ENCODE assay signal across 1 cellular context in the genomic region with DNA sequence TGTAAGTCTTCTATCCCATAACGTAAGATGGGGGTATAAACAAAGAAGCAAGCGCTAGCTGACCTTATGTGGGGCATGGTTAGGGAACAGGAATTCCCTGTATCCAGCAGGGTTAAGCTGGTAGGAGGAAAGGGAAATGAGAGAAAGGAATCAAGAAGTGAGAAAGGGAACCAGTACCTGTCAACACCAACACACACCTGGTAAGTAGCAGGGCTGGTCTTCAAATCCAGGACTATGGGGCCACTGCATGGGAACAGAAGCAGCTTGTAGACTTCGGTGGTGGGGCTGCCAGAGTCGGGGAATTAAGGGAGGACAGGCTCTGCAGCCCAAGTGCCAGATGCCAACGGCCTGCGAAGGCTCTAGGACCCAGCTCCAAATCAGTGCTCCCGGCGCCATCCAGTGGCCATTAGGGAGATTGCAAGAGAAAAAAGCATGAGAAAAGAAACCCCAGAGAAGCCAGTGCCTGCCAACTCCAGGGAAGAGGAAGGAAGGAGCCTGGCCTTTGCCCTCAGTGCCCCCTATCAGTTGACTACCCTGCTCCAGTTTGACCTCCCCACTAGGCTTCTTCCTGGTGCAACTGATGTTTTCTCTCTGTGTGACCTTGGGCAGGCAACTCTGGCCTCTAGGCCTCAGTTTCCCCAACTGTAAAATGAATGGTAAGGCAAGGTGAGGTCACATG.
TF ChIP-seq lines count a peak whose summit lies in the region.

No MANE protein-coding gene starts in this region.

TF ChIP-seq in HEK293, 187 proteins besides CTCF, POLR2A, EP300 and RAD21 (continued from another document):
- TF ChIP-seq, protein P1, sequence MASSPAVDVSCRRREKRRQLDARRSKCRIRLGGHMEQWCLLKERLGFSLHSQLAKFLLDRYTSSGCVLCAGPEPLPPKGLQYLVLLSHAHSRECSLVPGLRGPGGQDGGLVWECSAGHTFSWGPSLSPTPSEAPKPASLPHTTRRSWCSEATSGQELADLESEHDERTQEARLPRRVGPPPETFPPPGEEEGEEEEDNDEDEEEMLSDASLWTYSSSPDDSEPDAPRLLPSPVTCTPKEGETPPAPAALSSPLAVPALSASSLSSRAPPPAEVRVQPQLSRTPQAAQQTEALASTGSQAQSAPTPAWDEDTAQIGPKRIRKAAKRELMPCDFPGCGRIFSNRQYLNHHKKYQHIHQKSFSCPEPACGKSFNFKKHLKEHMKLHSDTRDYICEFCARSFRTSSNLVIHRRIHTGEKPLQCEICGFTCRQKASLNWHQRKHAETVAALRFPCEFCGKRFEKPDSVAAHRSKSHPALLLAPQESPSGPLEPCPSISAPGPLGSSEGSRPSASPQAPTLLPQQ (tag by site-specific recombination; IDR thresholded peaks at IDR 0.05): 0 out of 2 replicates have a peak, but pooled peaks have one; percentile 32
- TF ChIP-seq, protein P2, sequence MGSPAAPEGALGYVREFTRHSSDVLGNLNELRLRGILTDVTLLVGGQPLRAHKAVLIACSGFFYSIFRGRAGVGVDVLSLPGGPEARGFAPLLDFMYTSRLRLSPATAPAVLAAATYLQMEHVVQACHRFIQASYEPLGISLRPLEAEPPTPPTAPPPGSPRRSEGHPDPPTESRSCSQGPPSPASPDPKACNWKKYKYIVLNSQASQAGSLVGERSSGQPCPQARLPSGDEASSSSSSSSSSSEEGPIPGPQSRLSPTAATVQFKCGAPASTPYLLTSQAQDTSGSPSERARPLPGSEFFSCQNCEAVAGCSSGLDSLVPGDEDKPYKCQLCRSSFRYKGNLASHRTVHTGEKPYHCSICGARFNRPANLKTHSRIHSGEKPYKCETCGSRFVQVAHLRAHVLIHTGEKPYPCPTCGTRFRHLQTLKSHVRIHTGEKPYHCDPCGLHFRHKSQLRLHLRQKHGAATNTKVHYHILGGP (tag by site-specific recombination; IDR thresholded peaks at IDR 0.05): no peak
- TF ChIP-seq BCL11A (tag by site-specific recombination; IDR thresholded peaks at IDR 0.05; ENCODE audit: low read depth): no peak
- TF ChIP-seq ZNF501 (tag by site-specific recombination; IDR thresholded peaks at IDR 0.05): no peak
- TF ChIP-seq, protein P3, sequence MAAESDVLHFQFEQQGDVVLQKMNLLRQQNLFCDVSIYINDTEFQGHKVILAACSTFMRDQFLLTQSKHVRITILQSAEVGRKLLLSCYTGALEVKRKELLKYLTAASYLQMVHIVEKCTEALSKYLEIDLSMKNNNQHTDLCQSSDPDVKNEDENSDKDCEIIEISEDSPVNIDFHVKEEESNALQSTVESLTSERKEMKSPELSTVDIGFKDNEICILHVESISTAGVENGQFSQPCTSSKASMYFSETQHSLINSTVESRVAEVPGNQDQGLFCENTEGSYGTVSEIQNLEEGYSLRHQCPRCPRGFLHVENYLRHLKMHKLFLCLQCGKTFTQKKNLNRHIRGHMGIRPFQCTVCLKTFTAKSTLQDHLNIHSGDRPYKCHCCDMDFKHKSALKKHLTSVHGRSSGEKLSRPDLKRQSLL (tag by site-specific recombination; IDR thresholded peaks at IDR 0.05): peak; percentile 86
- TF ChIP-seq ZSCAN30 (tag by site-specific recombination; IDR thresholded peaks at IDR 0.05): no peak
- TF ChIP-seq, protein P4, sequence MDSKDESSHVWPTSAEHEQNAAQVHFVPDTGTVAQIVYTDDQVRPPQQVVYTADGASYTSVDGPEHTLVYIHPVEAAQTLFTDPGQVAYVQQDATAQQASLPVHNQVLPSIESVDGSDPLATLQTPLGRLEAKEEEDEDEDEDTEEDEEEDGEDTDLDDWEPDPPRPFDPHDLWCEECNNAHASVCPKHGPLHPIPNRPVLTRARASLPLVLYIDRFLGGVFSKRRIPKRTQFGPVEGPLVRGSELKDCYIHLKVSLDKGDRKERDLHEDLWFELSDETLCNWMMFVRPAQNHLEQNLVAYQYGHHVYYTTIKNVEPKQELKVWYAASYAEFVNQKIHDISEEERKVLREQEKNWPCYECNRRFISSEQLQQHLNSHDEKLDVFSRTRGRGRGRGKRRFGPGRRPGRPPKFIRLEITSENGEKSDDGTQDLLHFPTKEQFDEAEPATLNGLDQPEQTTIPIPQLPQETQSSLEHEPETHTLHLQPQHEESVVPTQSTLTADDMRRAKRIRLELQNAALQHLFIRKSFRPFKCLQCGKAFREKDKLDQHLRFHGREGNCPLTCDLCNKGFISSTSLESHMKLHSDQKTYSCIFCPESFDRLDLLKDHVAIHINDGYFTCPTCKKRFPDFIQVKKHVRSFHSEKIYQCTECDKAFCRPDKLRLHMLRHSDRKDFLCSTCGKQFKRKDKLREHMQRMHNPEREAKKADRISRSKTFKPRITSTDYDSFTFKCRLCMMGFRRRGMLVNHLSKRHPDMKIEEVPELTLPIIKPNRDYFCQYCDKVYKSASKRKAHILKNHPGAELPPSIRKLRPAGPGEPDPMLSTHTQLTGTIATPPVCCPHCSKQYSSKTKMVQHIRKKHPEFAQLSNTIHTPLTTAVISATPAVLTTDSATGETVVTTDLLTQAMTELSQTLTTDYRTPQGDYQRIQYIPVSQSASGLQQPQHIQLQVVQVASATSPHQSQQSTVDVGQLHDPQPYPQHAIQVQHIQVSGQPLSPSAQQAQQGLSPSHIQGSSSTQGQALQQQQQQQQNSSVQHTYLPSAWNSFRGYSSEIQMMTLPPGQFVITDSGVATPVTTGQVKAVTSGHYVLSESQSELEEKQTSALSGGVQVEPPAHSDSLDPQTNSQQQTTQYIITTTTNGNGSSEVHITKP (tag by site-specific recombination; IDR thresholded peaks at IDR 0.05): no peak
- TF ChIP-seq PRDM1 (tag by site-specific recombination; IDR thresholded peaks at IDR 0.05): peak; percentile 91
- peak; percentile 75 for TF ChIP-seq ZNF600 (tag by site-specific recombination; IDR thresholded peaks at IDR 0.05)
- peak; percentile 93 for TF ChIP-seq ZNF654 (tag by site-specific recombination; IDR thresholded peaks at IDR 0.05; ENCODE audit: low read depth)
- TF ChIP-seq, protein P5, sequence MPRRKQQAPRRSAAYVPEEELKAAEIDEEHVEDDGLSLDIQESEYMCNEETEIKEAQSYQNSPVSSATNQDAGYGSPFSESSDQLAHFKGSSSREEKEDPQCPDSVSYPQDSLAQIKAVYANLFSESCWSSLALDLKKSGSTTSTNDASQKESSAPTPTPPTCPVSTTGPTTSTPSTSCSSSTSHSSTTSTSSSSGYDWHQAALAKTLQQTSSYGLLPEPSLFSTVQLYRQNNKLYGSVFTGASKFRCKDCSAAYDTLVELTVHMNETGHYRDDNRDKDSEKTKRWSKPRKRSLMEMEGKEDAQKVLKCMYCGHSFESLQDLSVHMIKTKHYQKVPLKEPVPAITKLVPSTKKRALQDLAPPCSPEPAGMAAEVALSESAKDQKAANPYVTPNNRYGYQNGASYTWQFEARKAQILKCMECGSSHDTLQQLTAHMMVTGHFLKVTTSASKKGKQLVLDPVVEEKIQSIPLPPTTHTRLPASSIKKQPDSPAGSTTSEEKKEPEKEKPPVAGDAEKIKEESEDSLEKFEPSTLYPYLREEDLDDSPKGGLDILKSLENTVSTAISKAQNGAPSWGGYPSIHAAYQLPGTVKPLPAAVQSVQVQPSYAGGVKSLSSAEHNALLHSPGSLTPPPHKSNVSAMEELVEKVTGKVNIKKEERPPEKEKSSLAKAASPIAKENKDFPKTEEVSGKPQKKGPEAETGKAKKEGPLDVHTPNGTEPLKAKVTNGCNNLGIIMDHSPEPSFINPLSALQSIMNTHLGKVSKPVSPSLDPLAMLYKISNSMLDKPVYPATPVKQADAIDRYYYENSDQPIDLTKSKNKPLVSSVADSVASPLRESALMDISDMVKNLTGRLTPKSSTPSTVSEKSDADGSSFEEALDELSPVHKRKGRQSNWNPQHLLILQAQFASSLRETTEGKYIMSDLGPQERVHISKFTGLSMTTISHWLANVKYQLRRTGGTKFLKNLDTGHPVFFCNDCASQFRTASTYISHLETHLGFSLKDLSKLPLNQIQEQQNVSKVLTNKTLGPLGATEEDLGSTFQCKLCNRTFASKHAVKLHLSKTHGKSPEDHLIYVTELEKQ (tag by site-specific recombination; IDR thresholded peaks at IDR 0.05; ENCODE audit: borderline replicate concordance): no peak
- peak; percentile 64 for TF ChIP-seq ZBTB48 (tag by site-specific recombination; IDR thresholded peaks at IDR 0.05)
- no peak for TF ChIP-seq ZNF121 (tag by site-specific recombination; IDR thresholded peaks at IDR 0.05)
- no peak for TF ChIP-seq ZNF157 (tag by site-specific recombination; IDR thresholded peaks at IDR 0.05)
- no peak for TF ChIP-seq ZEB2 (tag by site-specific recombination; IDR thresholded peaks at IDR 0.05)
- no peak for TF ChIP-seq ZNF629 (tag by site-specific recombination; IDR thresholded peaks at IDR 0.05)
- no peak for TF ChIP-seq ZNF433 (tag by site-specific recombination; IDR thresholded peaks at IDR 0.05; ENCODE audit: low read depth)
- no peak for TF ChIP-seq ZNF48 (tag by site-specific recombination; IDR thresholded peaks at IDR 0.05)
- no peak for TF ChIP-seq ZNF585B (tag by site-specific recombination; IDR thresholded peaks at IDR 0.05)
- no peak for TF ChIP-seq ZNF155 (tag by site-specific recombination; IDR thresholded peaks at IDR 0.05)
- TF ChIP-seq, protein P6, sequence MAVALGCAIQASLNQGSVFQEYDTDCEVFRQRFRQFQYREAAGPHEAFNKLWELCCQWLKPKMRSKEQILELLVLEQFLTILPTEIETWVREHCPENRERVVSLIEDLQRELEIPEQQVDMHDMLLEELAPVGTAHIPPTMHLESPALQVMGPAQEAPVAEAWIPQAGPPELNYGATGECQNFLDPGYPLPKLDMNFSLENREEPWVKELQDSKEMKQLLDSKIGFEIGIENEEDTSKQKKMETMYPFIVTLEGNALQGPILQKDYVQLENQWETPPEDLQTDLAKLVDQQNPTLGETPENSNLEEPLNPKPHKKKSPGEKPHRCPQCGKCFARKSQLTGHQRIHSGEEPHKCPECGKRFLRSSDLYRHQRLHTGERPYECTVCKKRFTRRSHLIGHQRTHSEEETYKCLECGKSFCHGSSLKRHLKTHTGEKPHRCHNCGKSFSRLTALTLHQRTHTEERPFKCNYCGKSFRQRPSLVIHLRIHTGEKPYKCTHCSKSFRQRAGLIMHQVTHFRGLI (tag by site-specific recombination; IDR thresholded peaks at IDR 0.05): no peak
- TF ChIP-seq, protein P7, sequence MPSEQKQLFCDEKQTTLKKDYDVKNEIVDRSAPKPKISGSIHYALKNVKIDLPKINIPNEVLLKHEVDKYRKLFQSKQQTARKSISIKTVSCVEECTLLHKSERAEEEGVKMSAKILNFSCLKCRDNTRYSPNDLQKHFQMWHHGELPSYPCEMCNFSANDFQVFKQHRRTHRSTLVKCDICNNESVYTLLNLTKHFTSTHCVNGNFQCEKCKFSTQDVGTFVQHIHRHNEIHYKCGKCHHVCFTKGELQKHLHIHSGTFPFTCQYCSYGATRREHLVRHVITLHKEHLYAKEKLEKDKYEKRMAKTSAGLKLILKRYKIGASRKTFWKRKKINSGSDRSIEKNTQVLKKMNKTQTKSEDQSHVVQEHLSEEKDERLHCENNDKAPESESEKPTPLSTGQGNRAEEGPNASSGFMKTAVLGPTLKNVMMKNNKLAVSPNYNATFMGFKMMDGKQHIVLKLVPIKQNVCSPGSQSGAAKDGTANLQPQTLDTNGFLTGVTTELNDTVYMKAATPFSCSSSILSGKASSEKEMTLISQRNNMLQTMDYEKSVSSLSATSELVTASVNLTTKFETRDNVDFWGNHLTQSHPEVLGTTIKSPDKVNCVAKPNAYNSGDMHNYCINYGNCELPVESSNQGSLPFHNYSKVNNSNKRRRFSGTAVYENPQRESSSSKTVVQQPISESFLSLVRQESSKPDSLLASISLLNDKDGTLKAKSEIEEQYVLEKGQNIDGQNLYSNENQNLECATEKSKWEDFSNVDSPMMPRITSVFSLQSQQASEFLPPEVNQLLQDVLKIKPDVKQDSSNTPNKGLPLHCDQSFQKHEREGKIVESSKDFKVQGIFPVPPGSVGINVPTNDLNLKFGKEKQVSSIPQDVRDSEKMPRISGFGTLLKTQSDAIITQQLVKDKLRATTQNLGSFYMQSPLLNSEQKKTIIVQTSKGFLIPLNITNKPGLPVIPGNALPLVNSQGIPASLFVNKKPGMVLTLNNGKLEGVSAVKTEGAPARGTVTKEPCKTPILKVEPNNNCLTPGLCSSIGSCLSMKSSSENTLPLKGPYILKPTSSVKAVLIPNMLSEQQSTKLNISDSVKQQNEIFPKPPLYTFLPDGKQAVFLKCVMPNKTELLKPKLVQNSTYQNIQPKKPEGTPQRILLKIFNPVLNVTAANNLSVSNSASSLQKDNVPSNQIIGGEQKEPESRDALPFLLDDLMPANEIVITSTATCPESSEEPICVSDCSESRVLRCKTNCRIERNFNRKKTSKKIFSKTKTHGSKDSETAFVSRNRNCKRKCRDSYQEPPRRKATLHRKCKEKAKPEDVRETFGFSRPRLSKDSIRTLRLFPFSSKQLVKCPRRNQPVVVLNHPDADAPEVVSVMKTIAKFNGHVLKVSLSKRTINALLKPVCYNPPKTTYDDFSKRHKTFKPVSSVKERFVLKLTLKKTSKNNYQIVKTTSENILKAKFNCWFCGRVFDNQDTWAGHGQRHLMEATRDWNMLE (tag by site-specific recombination; conservative IDR thresholded peaks at IDR 0.05; ENCODE audit: low read depth): no peak
- TF ChIP-seq HOXD13 (CRISPR knock-in tag; IDR thresholded peaks at IDR 0.05; ENCODE audit: borderline replicate concordance): no peak
- TF ChIP-seq ZFP37 (tag by site-specific recombination; IDR thresholded peaks at IDR 0.05): no peak
- TF ChIP-seq ZNF335 (tag by site-specific recombination; conservative IDR thresholded peaks at IDR 0.05): peak; percentile 26; the same call in 1 of the 2 replicates
- TF ChIP-seq ZNF146 (tag by site-specific recombination; IDR thresholded peaks at IDR 0.05): no peak
- TF ChIP-seq SALL2 (tag by site-specific recombination; IDR thresholded peaks at IDR 0.05; ENCODE audit: borderline replicate concordance): no peak
TF ChIP-seq in HEK293: peak in this region for 11.
